7 cellular contexts compared by ENCODE assay signal in the genomic region with DNA sequence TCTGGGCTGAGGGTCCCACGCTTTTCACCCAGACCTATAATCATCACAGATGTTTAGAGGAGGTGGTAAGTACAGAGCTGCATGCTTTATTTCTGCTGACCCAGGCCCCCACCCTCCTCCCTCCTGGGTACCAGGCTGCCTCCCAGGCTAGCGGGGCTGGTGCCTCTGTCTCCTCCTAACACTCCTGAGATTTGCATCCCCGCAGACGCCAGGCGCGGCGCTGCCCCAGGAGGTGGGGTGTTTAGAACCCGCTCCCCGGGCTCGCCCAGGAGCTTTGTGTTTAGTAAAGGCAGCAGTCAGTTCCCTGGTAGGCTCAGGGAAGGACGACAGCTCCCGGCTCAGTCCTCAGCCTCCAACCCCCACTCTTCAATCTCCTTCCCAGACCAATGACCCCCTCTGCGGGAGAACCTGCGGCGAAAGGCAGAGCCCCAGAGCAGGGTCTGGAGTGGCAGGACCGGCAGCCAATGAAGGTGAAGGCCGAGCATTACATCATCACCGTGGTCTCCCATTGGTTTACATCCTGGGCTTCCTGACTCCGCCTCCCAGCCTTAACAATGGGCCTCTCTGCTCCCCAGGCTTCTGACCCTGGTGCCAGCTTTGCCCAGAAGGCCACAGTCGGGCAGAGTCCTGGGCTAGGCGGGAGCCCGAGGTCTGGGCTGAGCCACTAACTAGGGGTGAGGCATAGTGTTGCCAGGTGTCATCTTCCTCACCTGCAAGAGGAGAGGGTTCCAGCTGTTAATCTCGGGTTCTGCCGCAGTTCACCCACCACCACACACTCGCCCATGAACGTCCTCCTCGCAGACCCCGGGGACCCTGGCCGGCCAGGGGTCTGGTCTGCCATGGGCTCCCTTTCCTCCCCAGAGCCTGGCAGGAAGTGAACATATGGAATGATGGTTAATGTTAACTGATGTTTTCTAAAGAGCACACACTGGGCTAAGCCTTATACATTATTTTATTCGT. TPM values are rescaled to one million over a fixed set of nuclear protein-coding genes. Genes with fewer than 3 reads are reported as not detected.
DNase-seq lines count a peak whose midpoint lies in the region; ATAC-seq and TF ChIP-seq lines count a peak whose summit lies in the region.

No MANE protein-coding gene starts in this region.

- ATAC-seq in GM18511 (IDR thresholded peaks at IDR 0.05; ENCODE audit: unreplicated experiment) = no peak

- CTCF ChIA-PET in HEK293 (lab: Yijun Ruan, JAX) = interaction anchor here (0.6 to 1.1 kb wide), 3 partner anchors 55 to 394 kb away, joined by 3 read pairs; no protein-coding TSS in a partner anchor

- peak overlapping the region; percentile 73 to 75 for H3K9ac ChIP-seq in mucosa of rectum (ENCODE audit: low read depth in 1 of 2, low read length in 2 of 2)

- TF ChIP-seq POLR2A in Peyer's patch (IDR thresholded peaks at IDR 0.05) = peak in 1 of 2 donors; percentile 36

- H3K4me3 ChIP-seq in HEK293 (ENCODE audit: low read depth, low read length) (peak overlapping the region; percentile 23), Peyer's patch (peak overlapping the region in 3 of 4 donors; percentile 4 to 51 (median 47)), mucosa of rectum (ENCODE audit: low read length in 2 of 2) (peak overlapping the region; percentile 65 to 70)

- H3K9me3 ChIP-seq in HEK293 (ENCODE audit: control insufficient read depth, insufficient read depth, low read depth, low read length) = no peaks in the 10 kb centered on the region
- no peaks in the 10 kb centered on the region for H3K9me3 ChIP-seq in Peyer's patch
- H3K9me3 ChIP-seq in mucosa of rectum (ENCODE audit: control insufficient read depth in 2 of 2, low read length in 2 of 2) = no peaks in the 10 kb centered on the region

- peak in 2 of 3 donors; percentile 88 to 90 for DNase-seq in Peyer's patch
- peak; percentile 45 for DNase-seq in fibroblast of peridontal ligament (ENCODE audit: extremely low read depth)
- DNase-seq in CD1c-positive myeloid dendritic cell (ENCODE audit: extremely low spot score) = no peak
- DNase-seq in NK-92 treated with Interleukin-12 subunit alpha and Interleukin-12 subunit beta, amount 100 ng/mL, for 24 hours (lab: John Stamatoyannopoulos, UW) = no peak

- H3K27me3 ChIP-seq in Peyer's patch (no peaks in the 10 kb centered on the region), mucosa of rectum (ENCODE audit: control insufficient read depth in 2 of 2, insufficient read depth in 2 of 2, low read length in 2 of 2) (no peaks in the 10 kb centered on the region)

- no peaks in the 10 kb centered on the region for H3K4me1 ChIP-seq in HEK293 (ENCODE audit: control insufficient read depth, insufficient read depth, low read length)
- peaks cover 0 to 29% (median 0%) of the 10 kb centered on the region in 4 donors for H3K4me1 ChIP-seq in Peyer's patch
- H3K4me1 ChIP-seq in mucosa of rectum (ENCODE audit: control insufficient read depth in 2 of 2, insufficient read depth in 2 of 2, low read length in 2 of 2) = peaks cover 0 to 5% of the 10 kb centered on the region in 2 donors

- TF ChIP-seq CTCF in HEK293 (tag by site-specific recombination; IDR thresholded peaks at IDR 0.05) (no peak), Peyer's patch (IDR thresholded peaks at IDR 0.05) (peak in 1 of 6 experiments; percentile 17)

- POLR2A ChIA-PET in HEK293 (lab: Yijun Ruan, JAX) = no interaction called here

- H3K36me3 ChIP-seq in HEK293 (ENCODE audit: control insufficient read depth in 2 of 2, insufficient read depth in 1 of 2, low read length in 2 of 2) (no peaks in the 10 kb centered on the region), Peyer's patch (no peaks in the 10 kb centered on the region), mucosa of rectum (ENCODE audit: control insufficient read depth in 2 of 2, insufficient read depth in 2 of 2, low read length in 2 of 2) (no peaks in the 10 kb centered on the region)

- H3K27ac ChIP-seq in HEK293 (ENCODE audit: extremely low read depth, low read depth, low read length) (no peak overlapping the region), Peyer's patch (peak overlapping the region in 2 of 4 donors; percentile 31 to 57), mucosa of rectum (ENCODE audit: low read depth in 2 of 2, low read length in 2 of 2) (peak overlapping the region in 1 of 2 donors; percentile 7)

TF ChIP-seq in HEK293, 187 proteins besides CTCF, POLR2A, EP300 and RAD21:
- TF ChIP-seq SP2 (tag by site-specific recombination; IDR thresholded peaks at IDR 0.05) (peak; percentile 51), WT1 (tag by site-specific recombination; IDR thresholded peaks at IDR 0.05) (no peak), ATF2 (tag by site-specific recombination; IDR thresholded peaks at IDR 0.05; ENCODE audit: low read depth) (peak; percentile 80)
- TF ChIP-seq, protein P1, sequence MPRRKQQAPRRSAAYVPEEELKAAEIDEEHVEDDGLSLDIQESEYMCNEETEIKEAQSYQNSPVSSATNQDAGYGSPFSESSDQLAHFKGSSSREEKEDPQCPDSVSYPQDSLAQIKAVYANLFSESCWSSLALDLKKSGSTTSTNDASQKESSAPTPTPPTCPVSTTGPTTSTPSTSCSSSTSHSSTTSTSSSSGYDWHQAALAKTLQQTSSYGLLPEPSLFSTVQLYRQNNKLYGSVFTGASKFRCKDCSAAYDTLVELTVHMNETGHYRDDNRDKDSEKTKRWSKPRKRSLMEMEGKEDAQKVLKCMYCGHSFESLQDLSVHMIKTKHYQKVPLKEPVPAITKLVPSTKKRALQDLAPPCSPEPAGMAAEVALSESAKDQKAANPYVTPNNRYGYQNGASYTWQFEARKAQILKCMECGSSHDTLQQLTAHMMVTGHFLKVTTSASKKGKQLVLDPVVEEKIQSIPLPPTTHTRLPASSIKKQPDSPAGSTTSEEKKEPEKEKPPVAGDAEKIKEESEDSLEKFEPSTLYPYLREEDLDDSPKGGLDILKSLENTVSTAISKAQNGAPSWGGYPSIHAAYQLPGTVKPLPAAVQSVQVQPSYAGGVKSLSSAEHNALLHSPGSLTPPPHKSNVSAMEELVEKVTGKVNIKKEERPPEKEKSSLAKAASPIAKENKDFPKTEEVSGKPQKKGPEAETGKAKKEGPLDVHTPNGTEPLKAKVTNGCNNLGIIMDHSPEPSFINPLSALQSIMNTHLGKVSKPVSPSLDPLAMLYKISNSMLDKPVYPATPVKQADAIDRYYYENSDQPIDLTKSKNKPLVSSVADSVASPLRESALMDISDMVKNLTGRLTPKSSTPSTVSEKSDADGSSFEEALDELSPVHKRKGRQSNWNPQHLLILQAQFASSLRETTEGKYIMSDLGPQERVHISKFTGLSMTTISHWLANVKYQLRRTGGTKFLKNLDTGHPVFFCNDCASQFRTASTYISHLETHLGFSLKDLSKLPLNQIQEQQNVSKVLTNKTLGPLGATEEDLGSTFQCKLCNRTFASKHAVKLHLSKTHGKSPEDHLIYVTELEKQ (tag by site-specific recombination; IDR thresholded peaks at IDR 0.05; ENCODE audit: borderline replicate concordance) = no peak
- TF ChIP-seq, protein P2, sequence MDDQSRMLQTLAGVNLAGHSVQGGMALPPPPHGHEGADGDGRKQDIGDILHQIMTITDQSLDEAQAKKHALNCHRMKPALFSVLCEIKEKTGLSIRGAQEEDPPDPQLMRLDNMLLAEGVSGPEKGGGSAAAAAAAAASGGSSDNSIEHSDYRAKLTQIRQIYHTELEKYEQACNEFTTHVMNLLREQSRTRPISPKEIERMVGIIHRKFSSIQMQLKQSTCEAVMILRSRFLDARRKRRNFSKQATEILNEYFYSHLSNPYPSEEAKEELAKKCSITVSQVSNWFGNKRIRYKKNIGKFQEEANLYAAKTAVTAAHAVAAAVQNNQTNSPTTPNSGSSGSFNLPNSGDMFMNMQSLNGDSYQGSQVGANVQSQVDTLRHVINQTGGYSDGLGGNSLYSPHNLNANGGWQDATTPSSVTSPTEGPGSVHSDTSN (CRISPR knock-in tag; IDR thresholded peaks at IDR 0.05) = peak; percentile 77; the same call in 1 of the 2 replicates

RNA-seq across cellular contexts. Expression of gene CALM1, which starts 57.5 kb away (rescaled TPM):
- total RNA-seq in Peyer's patch = 1,000 to 10,000 TPM in 2 of 4 donors, 100 to 1,000 TPM in 2; 407 to 1,329 (median 886) TPM

Comparison
In these comparisons a context has a peak if more than half of its experiments do, and no peak if none do; other contexts are left out.
1. DNase-seq: peak in Peyer's patch (2 of 3) and fibroblast of peridontal ligament (single experiment); none in CD1c-positive myeloid dendritic cell (single experiment) and NK-92 treated with Interleukin-12 subunit alpha and Interleukin-12 subunit beta, amount 100 ng/mL, for 24 hours (single experiment).
2. Peak in every context shown above with its lines, with median percentiles within 50 percentile points of each other: H3K4me3 ChIP-seq.